In the genomic region with DNA sequence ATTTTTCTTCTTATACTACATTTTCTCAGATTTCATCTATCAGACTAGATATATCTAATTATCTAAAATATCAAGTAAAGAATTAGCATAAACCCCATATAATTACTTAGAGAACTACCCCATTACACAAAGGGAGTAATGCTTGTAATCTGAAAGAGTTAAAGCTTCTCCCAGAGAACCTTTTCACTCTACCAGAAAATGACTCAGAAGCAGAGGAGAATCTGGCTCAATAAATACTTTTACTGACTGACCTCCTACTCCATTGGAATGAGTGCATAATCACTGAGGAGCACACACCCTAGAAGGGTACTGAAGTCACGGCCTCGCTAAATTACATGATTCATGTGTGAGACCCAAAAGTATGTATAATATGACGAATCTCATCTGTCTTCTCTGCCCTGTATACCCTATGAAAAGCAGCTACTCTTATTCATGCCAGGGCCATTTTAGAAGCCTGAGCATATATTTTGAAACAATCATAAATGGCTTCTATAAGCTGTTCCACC, we compare ENCODE assay signal across 8 cellular contexts. TPM values are rescaled to one million over a fixed set of nuclear protein-coding genes. Genes with fewer than 3 reads are reported as not detected.
A peak's percentile ranks its signal among the peaks of the same experiment; 100 is the strongest.
DNase-seq lines count a peak whose midpoint lies in the region; ATAC-seq, FAIRE-seq and TF ChIP-seq lines count a peak whose summit lies in the region.

No MANE protein-coding gene starts in this region.

- H3K4me1 ChIP-seq in tibial artery, result peaks cover 0 to 29% (median 6%) of the 10 kb centered on the region in 4 donors

- peak overlapping the region in 2 of 5 experiments; percentile 23 to 69 for H3K4me3 Mint-ChIP-seq in brain
- no peak overlapping the region for H3K4me3 Mint-ChIP-seq in activated T-cell treated with anti-CD3 and anti-CD28 coated beads, Interleukin-2, amount 50 U/mL, for 72 hours

- FAIRE-seq in HTR-8/SVneo (lab: Jason Lieb, UNC), result no peak

- H3K4me1 Mint-ChIP-seq in brain, result peaks cover 47% of the 10 kb centered on the region
- H3K4me1 Mint-ChIP-seq in activated T-cell treated with anti-CD3 and anti-CD28 coated beads, Interleukin-2, amount 50 U/mL, for 72 hours (ENCODE audit: low read depth), result no peaks in the 10 kb centered on the region

- H3K27me3 ChIP-seq in tibial artery, result no peaks in the 10 kb centered on the region

- no peaks in the 10 kb centered on the region for H3K9me3 ChIP-seq in tibial artery

- no peak for ATAC-seq in GM21723 (IDR thresholded peaks at IDR 0.05; ENCODE audit: unreplicated experiment)
- ATAC-seq in activated T-cell treated with anti-CD3 and anti-CD28 coated beads, Interleukin-2, amount 50 U/mL, for 72 hours (replicated peaks in 1 of 2), result no peak

- intact Hi-C loops in tibial artery (cut with DNase I; ENCODE audit: low total_unique reads), result no loop called here

- TF ChIP-seq CTCF in brain (conservative IDR thresholded peaks at IDR 0.05) (no peak), tibial artery (IDR thresholded peaks at IDR 0.05) (no peak)

- H3K9me3 Mint-ChIP-seq in brain, result no peaks in the 10 kb centered on the region
- H3K9me3 Mint-ChIP-seq in activated T-cell treated with anti-CD3 and anti-CD28 coated beads, Interleukin-2, amount 50 U/mL, for 72 hours, result no peaks in the 10 kb centered on the region

- H3K27ac Mint-ChIP-seq in brain, result peak overlapping the region in 4 of 5 experiments; percentile 33 to 94 (median 90)
- no peak overlapping the region for H3K27ac Mint-ChIP-seq in activated T-cell treated with anti-CD3 and anti-CD28 coated beads, Interleukin-2, amount 50 U/mL, for 72 hours

- no peaks in the 10 kb centered on the region for H3K27me3 Mint-ChIP-seq in brain
- no peaks in the 10 kb centered on the region for H3K27me3 Mint-ChIP-seq in activated T-cell treated with anti-CD3 and anti-CD28 coated beads, Interleukin-2, amount 50 U/mL, for 72 hours (ENCODE audit: low read depth)

- no peak overlapping the region for H3K4me3 ChIP-seq in tibial artery

- no peaks in the 10 kb centered on the region for H3K36me3 ChIP-seq in tibial artery

- peaks cover 1% of the 10 kb centered on the region for H3K36me3 Mint-ChIP-seq in brain
- H3K36me3 Mint-ChIP-seq in activated T-cell treated with anti-CD3 and anti-CD28 coated beads, Interleukin-2, amount 50 U/mL, for 72 hours (ENCODE audit: insufficient read depth in 2 of 2), result no peaks in the 10 kb centered on the region

- DNase-seq in HTR-8/SVneo (ENCODE audit: insufficient read length, low spot score), result peak; percentile 72
- DNase-seq in kidney tubule cell (ENCODE audit: low spot score), result peak; percentile 88
- peak in 1 of 2 donors; percentile 30 for DNase-seq in tibial artery
- DNase-seq in NCI-H1436 treated with DMSO at 0.1 percent for 48 hours (lab: John Stamatoyannopoulos, UW), result no peak
- DNase-seq in activated T-cell treated with anti-CD3 and anti-CD28 coated beads, Interleukin-2, amount 50 U/mL, for 72 hours, result no peak
- DNase-seq in NCI-H2107 treated with DMSO at 0.1 percent for 48 hours (lab: John Stamatoyannopoulos, UW; ENCODE audit: unreplicated experiment), result no peak

- H3K27ac ChIP-seq in tibial artery, result peak overlapping the region; percentile 56 to 74

RNA-seq across cellular contexts. Expression of a gene that starts 32.8 kb away (rescaled TPM):
- 4.5 TPM for polyA plus RNA-seq in brain (ENCODE audit: insufficient read depth, low read depth, low replicate concordance)
- total RNA-seq in activated T-cell treated with anti-CD3 and anti-CD28 coated beads, Interleukin-2, amount 50 U/mL, for 72 hours, result 1 to 10 TPM; 2.3 to 2.9 TPM

Comparison
In these comparisons a context has a peak if more than half of its experiments do, and no peak if none do; other contexts are left out.
1. DNase-seq: peak in HTR-8/SVneo (single experiment) and kidney tubule cell (single experiment); none in NCI-H1436 treated with DMSO at 0.1 percent for 48 hours (single experiment), activated T-cell treated with anti-CD3 and anti-CD28 coated beads, Interleukin-2, amount 50 U/mL, for 72 hours (0 of 2) and NCI-H2107 treated with DMSO at 0.1 percent for 48 hours (single experiment).